Comparison of ENCODE assay signal across 8 cellular contexts in the genomic region with DNA sequence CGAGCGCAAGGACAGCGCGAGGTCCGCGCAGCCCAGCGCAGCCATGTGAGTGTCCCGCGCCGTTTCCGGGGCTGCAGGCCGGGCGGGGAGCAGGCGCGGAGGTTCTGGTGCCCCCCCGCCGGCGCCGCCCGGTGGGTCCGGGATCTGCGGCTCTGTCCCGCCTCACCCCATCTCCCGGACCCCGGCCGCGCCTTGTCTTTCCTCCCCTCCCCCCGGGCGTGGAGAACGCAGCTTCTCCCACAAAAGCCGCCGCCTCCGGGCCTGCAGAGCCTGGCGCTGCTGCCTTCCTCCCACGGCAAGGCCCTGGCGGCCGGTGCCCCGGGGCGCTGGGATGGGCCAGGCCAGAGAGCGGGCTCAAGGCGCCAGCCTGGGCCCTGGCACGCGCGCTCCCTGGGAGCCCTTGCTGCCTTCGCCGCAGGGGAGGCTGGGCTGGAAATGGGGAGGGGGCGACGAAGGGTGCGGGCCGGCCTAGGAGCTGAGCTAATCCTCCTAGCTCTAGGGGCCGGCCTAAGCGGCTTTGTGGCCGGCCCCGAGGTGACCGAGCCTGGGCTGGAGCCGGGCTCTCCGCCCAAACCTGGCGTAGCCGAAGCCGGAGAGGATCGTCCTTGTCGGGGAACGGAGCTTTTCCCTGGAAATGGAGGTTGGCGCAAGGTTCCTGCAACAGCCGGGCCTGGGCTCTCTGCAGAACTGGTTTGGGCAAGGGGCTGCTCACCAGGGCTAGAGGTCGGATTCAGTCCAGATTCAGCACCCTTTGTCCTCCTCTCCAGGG. TPM values are rescaled to one million over a fixed set of nuclear protein-coding genes. Genes with fewer than 3 reads are reported as not detected.
DNase-seq lines count a peak whose midpoint lies in the region; ATAC-seq and TF ChIP-seq lines count a peak whose summit lies in the region.

No MANE protein-coding gene starts in this region.

- H3K27ac Mint-ChIP-seq in stimulated activated naive CD8-positive, alpha-beta T cell treated with anti-CD3 and anti-CD28 coated beads, Interleukin-15, Interleukin-2, amounts not matched to agents 100 ng/mL and 50 ng/mL, for 24 hours, result no peak overlapping the region

- no TSS peak for BruUV-seq in mammary epithelial cell (replicated peaks; lab: Mats Ljungman, UMichigan)

- H3K9ac ChIP-seq in mammary epithelial cell (ENCODE audit: insufficient read depth, low read length), result peak overlapping the region; percentile 51

- no peaks in the 10 kb centered on the region for H3K9me3 ChIP-seq in mammary epithelial cell (replicated peaks; ENCODE audit: insufficient read depth, low read length)

- no peaks in the 10 kb centered on the region for H3K36me3 Mint-ChIP-seq in stimulated activated naive CD8-positive, alpha-beta T cell treated with anti-CD3 and anti-CD28 coated beads, Interleukin-15, Interleukin-2, amounts not matched to agents 100 ng/mL and 50 ng/mL, for 24 hours (ENCODE audit: low read depth)

- H4K20me1 ChIP-seq in mammary epithelial cell (ENCODE audit: insufficient read depth, low read length), result no peaks in the 10 kb centered on the region

- H3K4me2 ChIP-seq in mammary epithelial cell (ENCODE audit: insufficient read depth, low read depth, low read length), result peak overlapping the region; percentile 84

- 2% methylated on average over 15 of the region's 66 CpGs for WGBS in mammary epithelial cell (ENCODE audit: low coverage, missing lambda C conversion rate)

- H3K9me3 Mint-ChIP-seq in stimulated activated naive CD8-positive, alpha-beta T cell treated with anti-CD3 and anti-CD28 coated beads, Interleukin-15, Interleukin-2, amounts not matched to agents 100 ng/mL and 50 ng/mL, for 24 hours, result no peaks in the 10 kb centered on the region

- dilution Hi-C loops in mammary epithelial cell (cut with HindIII; ENCODE audit: low sequenced_read_pairs), result no loop called here

- H3K36me3 ChIP-seq in ACC112 (ENCODE audit: insufficient read depth, low read length), result no peaks in the 10 kb centered on the region
- H3K36me3 ChIP-seq in mammary epithelial cell (ENCODE audit: insufficient read depth, low read length), result no peaks in the 10 kb centered on the region

- in situ Hi-C loops in mammary epithelial cell (cut with MboI; ENCODE audit: low sequenced_read_pairs in 2 of 2), result no loop called here

- intact Hi-C loops in mammary epithelial cell (cut with micrococcal nuclease), result loop anchor here (1.0 to 10.0 kb wide), 2 partner anchors 33 to 316 kb away; a partner anchor contains a TSS

- H3K27me3 ChIP-seq in ACC112 (ENCODE audit: insufficient read depth, low read length) (no peaks in the 10 kb centered on the region), mammary epithelial cell (ENCODE audit: insufficient read depth, low read length) (no peaks in the 10 kb centered on the region), layer of hippocampus (ENCODE audit: control insufficient read depth, insufficient read depth, low read length) (no peaks in the 10 kb centered on the region)

- peak; percentile 26 for ATAC-seq in GM19025 (IDR thresholded peaks at IDR 0.05; ENCODE audit: low read depth, unreplicated experiment)

- H3K27me3 Mint-ChIP-seq in stimulated activated naive CD8-positive, alpha-beta T cell treated with anti-CD3 and anti-CD28 coated beads, Interleukin-15, Interleukin-2, amounts not matched to agents 100 ng/mL and 50 ng/mL, for 24 hours, result peaks cover 8% of the 10 kb centered on the region

- H3K4me3 ChIP-seq in ACC112 (ENCODE audit: low read depth, low read length) (peak overlapping the region; percentile 94), mammary epithelial cell (replicated peaks in 1 of 3; ENCODE audit: insufficient read depth in 1 of 3, low read depth in 2 of 3, low read length in 3 of 3) (peak overlapping the region; percentile 57 to 67 (median 61))

- H3K4me3 Mint-ChIP-seq in stimulated activated naive CD8-positive, alpha-beta T cell treated with anti-CD3 and anti-CD28 coated beads, Interleukin-15, Interleukin-2, amounts not matched to agents 100 ng/mL and 50 ng/mL, for 24 hours, result peak overlapping the region; percentile 82

- no peak for TF ChIP-seq CTCF in mammary epithelial cell (conservative IDR thresholded peaks at IDR 0.05 in 1 of 2, IDR thresholded peaks at IDR 0.05 in 1 of 2; ENCODE audit: extremely low read depth in 1 of 2, insufficient read depth in 1 of 2, low read depth in 1 of 2, low read length in 2 of 2)

- H2AFZ ChIP-seq in ACC112 (ENCODE audit: low read length, unreplicated experiment) (peak overlapping the region; percentile 47), mammary epithelial cell (ENCODE audit: low read depth, low read length) (peak overlapping the region; percentile 63)

- peak; percentile 46 for DNase-seq in mammary epithelial cell
- DNase-seq in cerebellar nuclear complex (lab: John Stamatoyannopoulos, UW), result no peak
- no peak for DNase-seq in inferior parietal cortex (ENCODE audit: extremely low spot score)

- peaks cover 43% of the 10 kb centered on the region for H3K79me2 ChIP-seq in ACC112 (ENCODE audit: control insufficient read depth, insufficient read depth, low read length, unreplicated experiment)
- peaks cover 45% of the 10 kb centered on the region for H3K79me2 ChIP-seq in mammary epithelial cell (ENCODE audit: insufficient read depth, low read length)

- H3K4me1 ChIP-seq in ACC112 (ENCODE audit: control insufficient read depth, insufficient read depth, low read length, unreplicated experiment), result peaks cover 17% of the 10 kb centered on the region
- peaks cover 45% of the 10 kb centered on the region for H3K4me1 ChIP-seq in mammary epithelial cell (ENCODE audit: insufficient read depth, low read length)

- CTCF ChIA-PET in mammary epithelial cell (lab: Charles Lee; ENCODE audit: low non-redundant PET), result no interaction called here

- H3K27ac ChIP-seq in ACC112 (ENCODE audit: low read depth, low read length) (peak overlapping the region; percentile 50; the same call in 1 of the 2 replicates), mammary epithelial cell (ENCODE audit: insufficient read depth, low read depth, low read length) (peak overlapping the region; percentile 41), layer of hippocampus (ENCODE audit: low read depth, low read length) (peak overlapping the region; percentile 90)

- peaks cover 31% of the 10 kb centered on the region for H3K4me1 Mint-ChIP-seq in stimulated activated naive CD8-positive, alpha-beta T cell treated with anti-CD3 and anti-CD28 coated beads, Interleukin-15, Interleukin-2, amounts not matched to agents 100 ng/mL and 50 ng/mL, for 24 hours (ENCODE audit: low read depth)

TF ChIP-seq in PFSK-1, 5 proteins besides CTCF, POLR2A, EP300 and RAD21:
- TF ChIP-seq POLR2AphosphoS5 (IDR thresholded peaks at IDR 0.05; ENCODE audit: low read depth, low read length), result 0 out of 2 replicates have a peak, but pooled peaks have one; percentile 25
- TF ChIP-seq FOXP2 (optimal IDR thresholded peaks at IDR 0.05; ENCODE audit: borderline replicate concordance, extremely low read depth, extremely low read length, insufficient read depth), result no peak
TF ChIP-seq in PFSK-1: peak in this region for 1.

RNA-seq across cellular contexts. Expression of a gene that starts 0.4 kb away (rescaled TPM):
- polyA plus RNA-seq in PFSK-1 (2012; ENCODE audit: insufficient read length, low read depth), result 51.1 TPM
- total RNA-seq in mammary epithelial cell, result 10 to 100 TPM; 35.3 to 64.8 TPM
- 15.3 TPM for polyA plus RNA-seq in mammary epithelial cell
- 47.3 TPM for polyA minus RNA-seq in mammary epithelial cell

RNA-seq across cellular contexts. Expression of a gene that starts 33.3 kb away (rescaled TPM):
- 21.4 TPM for polyA plus RNA-seq in PFSK-1 (2012; ENCODE audit: insufficient read length, low read depth)
- total RNA-seq in mammary epithelial cell, result 10 to 100 TPM; 21.7 to 31.2 TPM
- polyA plus RNA-seq in mammary epithelial cell, result 21.6 TPM
- polyA minus RNA-seq in mammary epithelial cell, result 44.1 TPM

RNA-seq across cellular contexts. Expression of a gene that starts 45.7 kb away (rescaled TPM):
- not detected for polyA plus RNA-seq in PFSK-1 (2012; ENCODE audit: insufficient read length, low read depth)
- not detected for total RNA-seq in mammary epithelial cell
- polyA plus RNA-seq in mammary epithelial cell, result not detected
- not detected for polyA minus RNA-seq in mammary epithelial cell

RNA-seq across cellular contexts. Expression of a gene that starts 48.1 kb away (rescaled TPM):
- 95.1 TPM for polyA plus RNA-seq in PFSK-1 (2012; ENCODE audit: insufficient read length, low read depth)
- 100 to 1,000 TPM in 1 of 2 donors, 10 to 100 TPM in 1; 93.3 to 124 TPM for total RNA-seq in mammary epithelial cell
- 268 TPM for polyA plus RNA-seq in mammary epithelial cell
- 279 TPM for polyA minus RNA-seq in mammary epithelial cell
